10 cellular contexts compared by ENCODE assay signal in genomic region chr3:2098398-2099027, GRCh38. TPM values are rescaled to one million over a fixed set of nuclear protein-coding genes. Genes with fewer than 3 reads are reported as not detected.
DNase-seq lines count a peak whose midpoint lies in the region; ATAC-seq and TF ChIP-seq lines count a peak whose summit lies in the region.
"Had no signal": no experiment of that assay in that cellular context is flagged by ENCODE, and none has a peak within 500 bp of the region (broad histone marks: within the 10 kb centered on the region; RNA-seq: fewer than 3 reads in every experiment).

TSS of gene CNTN4 (plus strand) at chr3:2098866.

- H3K27ac ChIP-seq in brain microvascular endothelial cell (no peak within 1 kb of the TSS), right lobe of liver (peak within 1 kb of the TSS in 2 of 3 donors; percentile 21 to 37)

- in situ Hi-C loops in brain microvascular endothelial cell (cut with HindIII; ENCODE audit: low pct_ligation_motif_present, low sequenced_read_pairs) = no loop called here

- no peaks in the 10 kb centered on the region for H3K4me1 Mint-ChIP-seq in activated CD4-positive, alpha-beta T cell treated with anti-CD3 and anti-CD28 coated beads, Interleukin-2, amount 10 ng/mL, durations not matched to agents 24 days and 14 days
- peaks cover 10% of the 10 kb centered on the region for H3K4me1 Mint-ChIP-seq in stimulated activated naive CD8-positive, alpha-beta T cell treated with anti-CD3 and anti-CD28 coated beads, Interleukin-15, amount 100 ng/mL, for 72 hours
- no peaks in the 10 kb centered on the region for H3K4me1 Mint-ChIP-seq in HFFc6 (ENCODE audit: low read depth)

- intact Hi-C loops in activated CD4-positive, alpha-beta T cell treated with anti-CD3 and anti-CD28 coated beads, Interleukin-2, amount 10 ng/mL, durations not matched to agents 24 days and 14 days (cut with micrococcal nuclease) = no loop called here
- intact Hi-C loops in right lobe of liver (cut with DNase I) = no loop called here

- no peaks in the 10 kb centered on the region for H3K4me1 ChIP-seq in right lobe of liver

- TF ChIP-seq CTCF in brain microvascular endothelial cell (IDR thresholded peaks at IDR 0.05; ENCODE audit: low read depth, low read length, missing control alignments) (no peak), right lobe of liver (IDR thresholded peaks at IDR 0.05) (peak in 1 of 4 donors; percentile 9), HFFc6 (IDR thresholded peaks at IDR 0.05) (no peak)

- H3K9me3 Mint-ChIP-seq in activated CD4-positive, alpha-beta T cell treated with anti-CD3 and anti-CD28 coated beads, Interleukin-2, amount 10 ng/mL, durations not matched to agents 24 days and 14 days = no peaks in the 10 kb centered on the region
- H3K9me3 Mint-ChIP-seq in stimulated activated naive CD8-positive, alpha-beta T cell treated with anti-CD3 and anti-CD28 coated beads, Interleukin-15, amount 100 ng/mL, for 72 hours = peaks cover 0 to 2% of the 10 kb centered on the region in 2 donors
- peaks cover 29% of the 10 kb centered on the region for H3K9me3 Mint-ChIP-seq in HFFc6

- no peak within 1 kb of the TSS for H3K4me3 Mint-ChIP-seq in activated CD4-positive, alpha-beta T cell treated with anti-CD3 and anti-CD28 coated beads, Interleukin-2, amount 10 ng/mL, durations not matched to agents 24 days and 14 days
- peak within 1 kb of the TSS; percentile 50 to 51 for H3K4me3 Mint-ChIP-seq in stimulated activated naive CD8-positive, alpha-beta T cell treated with anti-CD3 and anti-CD28 coated beads, Interleukin-15, amount 100 ng/mL, for 72 hours
- H3K4me3 Mint-ChIP-seq in HFFc6 = no peak within 1 kb of the TSS

- H3K27me3 ChIP-seq in brain microvascular endothelial cell (replicated peaks) (peaks cover 20% of the 10 kb centered on the region), right lobe of liver (no peaks in the 10 kb centered on the region)

- H3K27me3 Mint-ChIP-seq in activated CD4-positive, alpha-beta T cell treated with anti-CD3 and anti-CD28 coated beads, Interleukin-2, amount 10 ng/mL, durations not matched to agents 24 days and 14 days = peaks cover 45% of the 10 kb centered on the region
- peaks cover 65% of the 10 kb centered on the region for H3K27me3 Mint-ChIP-seq in stimulated activated naive CD8-positive, alpha-beta T cell treated with anti-CD3 and anti-CD28 coated beads, Interleukin-15, amount 100 ng/mL, for 72 hours
- H3K27me3 Mint-ChIP-seq in HFFc6 (ENCODE audit: insufficient read depth) = peaks cover 3% of the 10 kb centered on the region; the same call in 1 of the 2 replicates

- 0% methylated on average over 2 of the region's 86 CpGs for WGBS in right lobe of liver (ENCODE audit: insufficient coverage, low coverage, low lambda C conversion rate, missing lambda C conversion rate)

- H3K36me3 Mint-ChIP-seq in activated CD4-positive, alpha-beta T cell treated with anti-CD3 and anti-CD28 coated beads, Interleukin-2, amount 10 ng/mL, durations not matched to agents 24 days and 14 days (ENCODE audit: low read depth) = peaks cover 2% of the 10 kb centered on the region
- peaks cover 10% of the 10 kb centered on the region; the same call in 1 of the 2 replicates for H3K36me3 Mint-ChIP-seq in HFFc6 (ENCODE audit: low read depth)

- H3K36me3 ChIP-seq in brain microvascular endothelial cell (replicated peaks) (no peaks in the 10 kb centered on the region), right lobe of liver (no peaks in the 10 kb centered on the region)

- H3K27ac Mint-ChIP-seq in activated CD4-positive, alpha-beta T cell treated with anti-CD3 and anti-CD28 coated beads, Interleukin-2, amount 10 ng/mL, durations not matched to agents 24 days and 14 days = no peak within 1 kb of the TSS
- H3K27ac Mint-ChIP-seq in stimulated activated naive CD8-positive, alpha-beta T cell treated with anti-CD3 and anti-CD28 coated beads, Interleukin-15, amount 100 ng/mL, for 72 hours = no peak within 1 kb of the TSS
- no peak within 1 kb of the TSS for H3K27ac Mint-ChIP-seq in HFFc6

- H3K4me3 ChIP-seq in brain microvascular endothelial cell (ENCODE audit: low read depth, low read length) = peak within 1 kb of the TSS; percentile 20
- peak within 1 kb of the TSS; percentile 4 to 48 (median 31) for H3K4me3 ChIP-seq in right lobe of liver

- ATAC-seq in right lobe of liver = peak; percentile 71 to 89 (median 80)
- ATAC-seq in stimulated activated naive CD8-positive, alpha-beta T cell treated with anti-CD3 and anti-CD28 coated beads, Interleukin-15, amount 100 ng/mL, for 72 hours = peak; percentile 75

- no peaks in the 10 kb centered on the region for H3K9me3 ChIP-seq in right lobe of liver

- peak; percentile 54 for DNase-seq in activated CD4-positive, alpha-beta T cell treated with anti-CD3 and anti-CD28 coated beads, Interleukin-2, amount 10 ng/mL, durations not matched to agents 24 days and 14 days
- DNase-seq in activated CD4-positive, alpha-beta T cell treated with anti-CD3 and anti-CD28 coated beads, Interleukin-2, amount 50 U/mL, for 4 hours = no peak
- DNase-seq in NCI-H2227 (lab: John Stamatoyannopoulos, UW; ENCODE audit: unreplicated experiment) = peak; percentile 82
- DNase-seq in brain microvascular endothelial cell = no peak
- peak; percentile 31 to 62 (median 61) for DNase-seq in right lobe of liver
- peak; percentile 27 to 29 for DNase-seq in stimulated activated naive CD8-positive, alpha-beta T cell treated with anti-CD3 and anti-CD28 coated beads, Interleukin-15, amount 100 ng/mL, for 72 hours
- DNase-seq in OCI-M2 (lab: John Stamatoyannopoulos, UW; ENCODE audit: unreplicated experiment) = no peak
- no peak for DNase-seq in HFFc6

- no peak for TF ChIP-seq POLR2A in right lobe of liver (IDR thresholded peaks at IDR 0.05)

RNA-seq across cellular contexts. Expression of gene CNTN4, which starts in this region (rescaled TPM):
- not detected in 2 replicates for total RNA-seq in activated CD4-positive, alpha-beta T cell treated with anti-CD3 and anti-CD28 coated beads, Interleukin-2, amount 10 ng/mL, durations not matched to agents 24 days and 14 days
- 1 to 10 TPM; 1.5 to 3.9 (median 1.7) TPM for total RNA-seq in right lobe of liver
- total RNA-seq in HFFc6 (2021; fragmentation: NEBNext Ultra II Directional; extraction: Animal tissue kit (Norgen Biotek cat#: 25700)) = not detected
- total RNA-seq: pulmonary artery endothelial cell, RPMI7951 had no signal

Comparison
In these comparisons a context has a peak if more than half of its experiments do, and no peak if none do; other contexts are left out.
1. Peak in DNase-seq in activated CD4-positive, alpha-beta T cell treated with anti-CD3 and anti-CD28 coated beads, Interleukin-2, amount 10 ng/mL, durations not matched to agents 24 days and 14 days; RNA of the gene not detected or under 1 TPM.
2. DNase-seq: peak in NCI-H2227 (single experiment), right lobe of liver (3 of 3) and stimulated activated naive CD8-positive, alpha-beta T cell treated with anti-CD3 and anti-CD28 coated beads, Interleukin-15, amount 100 ng/mL, for 72 hours (2 of 2); none in activated CD4-positive, alpha-beta T cell treated with anti-CD3 and anti-CD28 coated beads, Interleukin-2, amount 50 U/mL, for 4 hours (0 of 2), brain microvascular endothelial cell (single experiment), OCI-M2 (single experiment) and HFFc6 (single experiment).
3. H3K4me3 Mint-ChIP-seq: peak in stimulated activated naive CD8-positive, alpha-beta T cell treated with anti-CD3 and anti-CD28 coated beads, Interleukin-15, amount 100 ng/mL, for 72 hours (2 of 2); none in activated CD4-positive, alpha-beta T cell treated with anti-CD3 and anti-CD28 coated beads, Interleukin-2, amount 10 ng/mL, durations not matched to agents 24 days and 14 days (single experiment) and HFFc6 (single experiment).